11 cellular contexts compared by ENCODE assay signal in genomic region chr1:8165595-8166360, GRCh38.
DNase-seq lines count a peak whose midpoint lies in the region; ATAC-seq and TF ChIP-seq lines count a peak whose summit lies in the region.
"Had no signal": no experiment of that assay in that cellular context is flagged by ENCODE, and none has a peak within 500 bp of the region (broad histone marks: within the 10 kb centered on the region; RNA-seq: fewer than 3 reads in every experiment).

No MANE protein-coding gene starts in this region.

- no peak for TF ChIP-seq POLR2A in HCT116 (IDR thresholded peaks at IDR 0.05; ENCODE audit: borderline replicate concordance, extremely low read depth, insufficient read depth, insufficient read length)

- BruUV-seq in HCT116 (replicated peaks; lab: Mats Ljungman, UMichigan): TSS peak; percentile 66

- H3K9me3 ChIP-seq in BE2C (no peaks in the 10 kb centered on the region), HCT116 (ENCODE audit: control insufficient read depth in 1 of 2, insufficient read depth in 1 of 2, low read depth in 1 of 2, low read length in 2 of 2) (no peaks in the 10 kb centered on the region), WERI-Rb-1 (ENCODE audit: severe bottlenecking) (peaks cover 3% of the 10 kb centered on the region)
- H3K9me3 ChIP-seq: tibial nerve had no signal

- peaks cover 3% of the 10 kb centered on the region for H3K27me3 Mint-ChIP-seq in activated naive CD8-positive, alpha-beta T cell treated with anti-CD3 and anti-CD28 coated beads for 36 hours

- ATAC-seq in HCT116: peak; percentile 49
- ATAC-seq in HG03565 (IDR thresholded peaks at IDR 0.05; ENCODE audit: unreplicated experiment): no peak

- H3K27me3 ChIP-seq in BE2C (no peaks in the 10 kb centered on the region), HCT116 (ENCODE audit: insufficient read depth, low read length) (no peaks in the 10 kb centered on the region), WERI-Rb-1 (ENCODE audit: insufficient read depth, low read depth, severe bottlenecking) (no peaks in the 10 kb centered on the region), kidney epithelial cell (ENCODE audit: control insufficient read depth, insufficient read depth, low read length) (no peaks in the 10 kb centered on the region)
- H3K27me3 ChIP-seq: tibial nerve had no signal

- RAD21 ChIA-PET in HCT116 (lab: Charles Lee; ENCODE audit: low non-redundant PET in 1 of 2, low total read pairs in 2 of 2, uncharacterized antibody in 2 of 2, unreplicated experiment in 2 of 2): interaction anchor here (0.6 to 1.6 kb wide), 5 partner anchors 32 to 150 kb away, joined by 3 to 8 read pairs (median 5); no protein-coding TSS in a partner anchor

- H3K27ac Mint-ChIP-seq in activated naive CD8-positive, alpha-beta T cell treated with anti-CD3 and anti-CD28 coated beads for 36 hours: no peak overlapping the region

- intact Hi-C loops in HCT116 (cut with micrococcal nuclease): loop anchor here (2.0 to 5.0 kb wide), 3 partner anchors 69 to 139 kb away; partner anchors contain the start of gene ERRFI1

- CTCF ChIA-PET in HCT116 (lab: Charles Lee): interaction anchor here (0.6 to 2.4 kb wide), 7 partner anchors 13 to 149 kb away, joined by 3 to 6 read pairs (median 4); no protein-coding TSS in a partner anchor

- H3K4me3 Mint-ChIP-seq in activated naive CD8-positive, alpha-beta T cell treated with anti-CD3 and anti-CD28 coated beads for 36 hours: no peak overlapping the region

- peaks cover 24% of the 10 kb centered on the region for H3K4me1 Mint-ChIP-seq in activated naive CD8-positive, alpha-beta T cell treated with anti-CD3 and anti-CD28 coated beads for 36 hours

- peak overlapping the region; percentile 46 for H3K9ac ChIP-seq in HCT116 (ENCODE audit: low read length)
- H3K9ac ChIP-seq: GM23248 had no signal

- H3K4me3 ChIP-seq in BE2C (ENCODE audit: low read depth, low read length): no peak overlapping the region
- peak overlapping the region; percentile 15 to 18; a peak in 3 of 4 replicates for H3K4me3 ChIP-seq in HCT116 (replicated peaks in 1 of 2; ENCODE audit: low read depth in 1 of 2, low read length in 2 of 2)
- no peak overlapping the region for H3K4me3 ChIP-seq in WERI-Rb-1 (ENCODE audit: low read depth, low read length)
- H3K4me3 ChIP-seq in kidney epithelial cell (ENCODE audit: low read depth, low read length): no peak overlapping the region
- H3K4me3 ChIP-seq: GM23248, tibial nerve had no signal

- TF ChIP-seq CTCF in BE2C (IDR thresholded peaks at IDR 0.05; ENCODE audit: low read depth, low read length): 0 out of 2 replicates have a peak, but pooled peaks have one; percentile 4
- TF ChIP-seq CTCF in HCT116 (IDR thresholded peaks at IDR 0.05 in 2 of 3, conservative IDR thresholded peaks at IDR 0.05 in 1 of 3; ENCODE audit: borderline replicate concordance in 1 of 3, insufficient read depth in 1 of 3, low read depth in 2 of 3, low read length in 2 of 3): peak in 2 of 3 experiments; percentile 65 to 67; a peak in 4 of 6 replicates
- peak; percentile 24; the same call in 1 of the 2 replicates for TF ChIP-seq CTCF in WERI-Rb-1 (IDR thresholded peaks at IDR 0.05; ENCODE audit: low read depth, low read length)
- TF ChIP-seq CTCF in kidney epithelial cell (IDR thresholded peaks at IDR 0.05; ENCODE audit: insufficient read depth, low read length, poor library complexity, severe bottlenecking): peak; percentile 14

- H3K9me3 Mint-ChIP-seq in activated naive CD8-positive, alpha-beta T cell treated with anti-CD3 and anti-CD28 coated beads for 36 hours: no peaks in the 10 kb centered on the region

- no peaks in the 10 kb centered on the region for H3K79me2 ChIP-seq in HCT116 (ENCODE audit: insufficient read depth, low read length)

- H3K36me3 ChIP-seq in BE2C: no peaks in the 10 kb centered on the region
- H3K36me3 ChIP-seq in HCT116 (ENCODE audit: control insufficient read depth in 1 of 2, insufficient read depth in 2 of 2, low read length in 2 of 2): no peaks in the 10 kb centered on the region
- no peaks in the 10 kb centered on the region for H3K36me3 ChIP-seq in WERI-Rb-1
- H3K36me3 ChIP-seq in kidney epithelial cell (ENCODE audit: control insufficient read depth, insufficient read depth, low read length): no peaks in the 10 kb centered on the region
- H3K36me3 ChIP-seq: tibial nerve had no signal

- DNase-seq in BE2C (no peak), HCT116 (ENCODE audit: low read depth, low spot score) (no peak), WERI-Rb-1 (peak; percentile 39), kidney epithelial cell (ENCODE audit: low read depth) (no peak), NCI-H1436 (lab: John Stamatoyannopoulos, UW) (no peak), SHP77 treated with DMSO at 0.1 percent for 48 hours (lab: John Stamatoyannopoulos, UW) (no peak)
- DNase-seq in activated naive CD8-positive, alpha-beta T cell treated with anti-CD3 and anti-CD28 coated beads for 36 hours: no peak
- DNase-seq: GM23248, NCI-H2171 had no signal

- H3K27ac ChIP-seq in HCT116 (ENCODE audit: low read depth, low read length): peak overlapping the region; percentile 96
- H3K27ac ChIP-seq in WERI-Rb-1: no peak overlapping the region
- H3K27ac ChIP-seq: GM23248, tibial nerve had no signal

- TF ChIP-seq RAD21 in HCT116 (IDR thresholded peaks at IDR 0.05; ENCODE audit: low read depth): no peak

- no peaks in the 10 kb centered on the region for H3K4me1 ChIP-seq in BE2C
- peaks cover 48 to 62% of the 10 kb centered on the region in 2 experiments for H3K4me1 ChIP-seq in HCT116 (ENCODE audit: control insufficient read depth in 1 of 2, insufficient read depth in 2 of 2, low read length in 2 of 2)

- no peak overlapping the region for H2AFZ ChIP-seq in HCT116 (ENCODE audit: low read depth, low read length, poor library complexity, severe bottlenecking)
- H2AFZ ChIP-seq: GM23248 had no signal

- no peaks in the 10 kb centered on the region for H3K36me3 Mint-ChIP-seq in activated naive CD8-positive, alpha-beta T cell treated with anti-CD3 and anti-CD28 coated beads for 36 hours

- H3K4me2 ChIP-seq in HCT116 (ENCODE audit: low read length): peak overlapping the region; percentile 60

- no peaks in the 10 kb centered on the region for H3K9me2 ChIP-seq in HCT116 (ENCODE audit: insufficient read depth)

- POLR2A ChIA-PET in HCT116 (lab: Charles Lee): interaction anchor here (0.6 to 8.5 kb wide), 17 partner anchors 12 to 148 kb away, joined by 3 to 93 read pairs (median 5); no protein-coding TSS in a partner anchor

- no peaks in the 10 kb centered on the region for H4K20me1 ChIP-seq in HCT116 (ENCODE audit: insufficient read depth)

TF ChIP-seq in HCT116, 20 proteins besides CTCF, POLR2A, EP300 and RAD21:
- TF ChIP-seq SP1 (IDR thresholded peaks at IDR 0.05; ENCODE audit: low read depth) (no peak), YY1 (IDR thresholded peaks at IDR 0.05; ENCODE audit: extremely low read depth, insufficient replicate concordance, low read depth, low read length) (peak; percentile 72), EZH2phosphoT487 (IDR thresholded peaks at IDR 0.05; ENCODE audit: borderline replicate concordance) (no peak), POLR2AphosphoS5 (IDR thresholded peaks at IDR 0.05; ENCODE audit: low read depth, low read length) (no peak), EZH2 (IDR thresholded peaks at IDR 0.05) (no peak), MAX (IDR thresholded peaks at IDR 0.05) (no peak), ZBTB33 (IDR thresholded peaks at IDR 0.05; ENCODE audit: extremely low read depth, insufficient replicate concordance, low read length) (peak; percentile 81), CEBPB (IDR thresholded peaks at IDR 0.05; ENCODE audit: low read depth) (no peak)

Comparison
In these comparisons a context has a peak if more than half of its experiments do, and no peak if none do; other contexts are left out.
1. H3K4me3 ChIP-seq: peak in HCT116 (2 of 2); none in BE2C (single experiment), WERI-Rb-1 (single experiment) and kidney epithelial cell (single experiment).
2. CTCF ChIP-seq: peak in every context shown above with its lines; median percentile 66 in HCT116; 24 in WERI-Rb-1; 14 in kidney epithelial cell; 4 in BE2C.